Comparison of ENCODE assay signal across 1 cellular context in the genomic region with DNA sequence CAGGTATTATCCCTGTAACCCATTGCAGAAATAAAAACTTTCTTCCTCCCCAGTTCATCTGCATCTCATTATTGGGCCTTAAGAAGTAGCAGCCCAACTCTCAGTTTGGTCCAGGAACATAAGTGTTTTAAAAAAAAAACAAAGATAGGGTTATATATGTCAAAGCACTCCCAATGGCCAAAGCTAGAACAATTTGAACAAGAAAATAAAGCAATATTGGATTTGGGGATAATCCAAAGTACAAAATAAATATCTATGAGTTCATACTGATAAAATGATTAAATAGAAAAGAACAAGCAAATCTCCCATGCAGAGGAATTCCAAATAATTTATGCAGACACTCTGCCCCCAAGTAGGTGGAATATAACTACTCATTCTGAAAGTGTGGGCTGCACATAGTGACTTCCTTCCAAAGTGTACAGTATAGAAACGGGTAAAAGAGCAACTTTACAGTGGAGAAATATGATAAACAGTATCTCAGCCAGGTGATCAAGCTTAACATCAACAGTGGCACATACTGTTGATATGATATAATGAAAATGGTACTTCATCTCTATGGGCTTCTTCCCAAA.
TF ChIP-seq lines count a peak whose summit lies in the region.

No MANE protein-coding gene starts in this region.

TF ChIP-seq in GM12891, 5 proteins besides CTCF, POLR2A, EP300 and RAD21:
- peak; percentile 20; the same call in 1 of the 2 replicates for TF ChIP-seq SPI1 (IDR thresholded peaks at IDR 0.05; ENCODE audit: low read depth, low read length)
